In the genomic region with DNA sequence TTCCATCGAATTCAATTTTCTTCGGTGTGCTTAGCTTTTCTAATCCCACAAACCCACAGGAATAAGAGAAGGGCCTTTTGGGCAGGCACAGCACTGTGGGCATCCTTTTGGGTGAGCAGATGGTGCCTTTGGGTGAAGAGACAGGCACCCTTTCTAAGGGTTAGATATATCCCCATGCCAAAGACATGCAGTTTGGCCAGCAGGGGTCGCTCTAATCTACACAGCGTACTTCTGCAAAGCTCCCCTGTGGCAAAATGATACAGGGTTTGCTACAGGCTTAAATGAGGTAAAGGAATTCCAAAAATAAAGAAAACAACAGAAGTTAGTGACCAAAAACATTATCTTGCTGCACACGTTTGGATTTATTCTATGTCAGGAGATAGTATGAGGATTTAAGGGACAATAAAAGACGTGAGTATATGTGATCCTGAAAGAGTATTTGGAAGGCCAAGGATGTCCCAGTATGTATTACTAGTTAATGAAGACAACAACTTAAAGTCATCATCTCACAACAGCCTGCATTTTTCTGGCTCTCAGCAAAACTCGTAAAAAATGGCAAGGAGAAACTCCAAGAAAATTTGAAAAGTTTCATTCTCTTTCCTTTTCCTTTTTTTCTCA, we compare ENCODE assay signal across 8 cellular contexts.
DNase-seq lines count a peak whose midpoint lies in the region; ATAC-seq and TF ChIP-seq lines count a peak whose summit lies in the region.

No MANE protein-coding gene starts in this region.

- H3K4me1 ChIP-seq in NT2/D1 (ENCODE audit: insufficient read depth, insufficient read length) = no peaks in the 10 kb centered on the region

- H3K9ac ChIP-seq in NT2/D1 (ENCODE audit: insufficient read length, low read depth) = no peak overlapping the region

- peak; percentile 73 for TF ChIP-seq CTCF in GM12872 (IDR thresholded peaks at IDR 0.05; ENCODE audit: insufficient read depth, low read depth, low read length)

- H3K27ac Mint-ChIP-seq in activated T-cell treated with anti-CD3 and anti-CD28 coated beads, Interleukin-2, amount 50 U/mL, for 24 hours = no peak overlapping the region

- no peaks in the 10 kb centered on the region for H3K9me3 ChIP-seq in NT2/D1 (ENCODE audit: insufficient read depth, low read length)

- peaks cover 23% of the 10 kb centered on the region for H3K27me3 Mint-ChIP-seq in activated T-cell treated with anti-CD3 and anti-CD28 coated beads, Interleukin-2, amount 50 U/mL, for 24 hours

- H3K4me3 Mint-ChIP-seq in activated T-cell treated with anti-CD3 and anti-CD28 coated beads, Interleukin-2, amount 50 U/mL, for 24 hours = no peak overlapping the region

- H3K4me1 Mint-ChIP-seq in activated T-cell treated with anti-CD3 and anti-CD28 coated beads, Interleukin-2, amount 50 U/mL, for 24 hours (ENCODE audit: low read depth) = peaks cover 17% of the 10 kb centered on the region

- no peaks in the 10 kb centered on the region for H3K36me3 ChIP-seq in NT2/D1 (ENCODE audit: insufficient read depth, insufficient read length, low read length)

- peak; percentile 79 for ATAC-seq in HG02759 (IDR thresholded peaks at IDR 0.05; ENCODE audit: unreplicated experiment)
- no peak for ATAC-seq in HG02623 (IDR thresholded peaks at IDR 0.05; ENCODE audit: unreplicated experiment)

- no peak overlapping the region for H3K4me3 ChIP-seq in NT2/D1 (ENCODE audit: insufficient read length, low read depth)

- no peaks in the 10 kb centered on the region for H3K9me3 Mint-ChIP-seq in activated T-cell treated with anti-CD3 and anti-CD28 coated beads, Interleukin-2, amount 50 U/mL, for 24 hours

- H3K36me3 Mint-ChIP-seq in activated T-cell treated with anti-CD3 and anti-CD28 coated beads, Interleukin-2, amount 50 U/mL, for 24 hours (ENCODE audit: low read depth) = peaks cover 52% of the 10 kb centered on the region

- peak; percentile 43 for DNase-seq in NT2/D1 (ENCODE audit: low read depth, low spot score)
- peak; percentile 68 for DNase-seq in activated T-cell treated with anti-CD3 and anti-CD28 coated beads, Interleukin-2, amount 50 U/mL, for 24 hours
- peak; percentile 40 for DNase-seq in glomerular visceral epithelial cell (ENCODE audit: extremely low spot score)
- peak in 2 of 3 donors; percentile 22 to 60 for DNase-seq in stimulated activated CD4-positive, alpha-beta T cell treated with anti-CD3 and anti-CD28 coated beads, Interleukin-12 subunit alpha, Interleukin-12 subunit beta, amount 100 ng/mL, for 48 hours (ENCODE audit: low read depth in 2 of 3, low spot score in 1 of 3)
- no peak for DNase-seq in hippocampal formation (lab: John Stamatoyannopoulos, UW)

- H3K27me3 ChIP-seq in NT2/D1 (ENCODE audit: insufficient read depth, insufficient read length) = no peaks in the 10 kb centered on the region

Comparison
In these comparisons a context has a peak if more than half of its experiments do, and no peak if none do; other contexts are left out.
1. DNase-seq: peak in NT2/D1 (single experiment), activated T-cell treated with anti-CD3 and anti-CD28 coated beads, Interleukin-2, amount 50 U/mL, for 24 hours (single experiment), glomerular visceral epithelial cell (single experiment) and stimulated activated CD4-positive, alpha-beta T cell treated with anti-CD3 and anti-CD28 coated beads, Interleukin-12 subunit alpha, Interleukin-12 subunit beta, amount 100 ng/mL, for 48 hours (2 of 3); none in hippocampal formation (0 of 2).